ENCODE assay signal across 8 cellular contexts in genomic region chr7:139230774-139231512, GRCh38. TPM values are rescaled to one million over a fixed set of nuclear protein-coding genes. Genes with fewer than 3 reads are reported as not detected.
A peak's percentile ranks its signal among the peaks of the same experiment; 100 is the strongest.
DNase-seq lines count a peak whose midpoint lies in the region; ATAC-seq and TF ChIP-seq lines count a peak whose summit lies in the region.

UBN2 (plus strand) TSS chr7:139231237; CDS start chr7:139231485, 248 bp downstream.

- H3K27me3 ChIP-seq in prostate gland (replicated peaks; ENCODE audit: insufficient read depth), result no peaks in the 10 kb centered on the region

- in situ Hi-C loops in GM13977 (cut with MboI; ENCODE audit: low pct_unique_long_range_greater_than_20kb, low sequenced_read_pairs, unreplicated experiment), result no loop called here

- no peaks in the 10 kb centered on the region for H3K36me3 ChIP-seq in prostate gland
- H3K36me3 ChIP-seq in urinary bladder (ENCODE audit: insufficient read depth), result no peaks in the 10 kb centered on the region

- H3K4me1 Mint-ChIP-seq in T-helper 1 cell treated with Interleukin-12 subunit alpha and Interleukin-12 subunit beta and Interleukin-4 antibody, amounts not matched to agents 30 μg/mL and 1 μg/mL, for 36 hours (ENCODE audit: low read depth), result peaks cover 22% of the 10 kb centered on the region

- peak within 1 kb of the TSS; percentile 98 for H3K4me3 Mint-ChIP-seq in T-helper 1 cell treated with Interleukin-12 subunit alpha and Interleukin-12 subunit beta and Interleukin-4 antibody, amounts not matched to agents 30 μg/mL and 1 μg/mL, for 36 hours

- peak within 1 kb of the TSS; percentile 97 for H3K27ac Mint-ChIP-seq in T-helper 1 cell treated with Interleukin-12 subunit alpha and Interleukin-12 subunit beta and Interleukin-4 antibody, amounts not matched to agents 30 μg/mL and 1 μg/mL, for 36 hours

- intact Hi-C loops in left ventricle myocardium superior (cut with micrococcal nuclease), result loop anchor here (10.0 kb wide), 1 partner anchor 116 kb away; no protein-coding TSS in a partner anchor
- intact Hi-C loops in prostate gland (cut with DNase I), result loop anchor here (5.0 to 10.0 kb wide), 2 partner anchors 99 to 134 kb away; a partner anchor contains a TSS

- H3K4me1 ChIP-seq in prostate gland (replicated peaks) (no peaks in the 10 kb centered on the region), urinary bladder (ENCODE audit: insufficient read depth) (no peaks in the 10 kb centered on the region)

- H3K27ac ChIP-seq in prostate gland, result peak within 1 kb of the TSS; percentile 96 to 98
- H3K27ac ChIP-seq in urinary bladder (ENCODE audit: low read depth), result peak within 1 kb of the TSS; percentile 87

- DNase-seq in GM13977 (ENCODE audit: low spot score) (peak; percentile 99), NCI-H1694 (lab: John Stamatoyannopoulos, UW) (peak; percentile 96), amygdala (lab: John Stamatoyannopoulos, UW) (peak; percentile 78 to 99 (median 94)), left ventricle myocardium superior (peak; percentile 98), prostate gland (ENCODE audit: low spot score) (peak; percentile 94)

- H3K4me3 ChIP-seq in prostate gland (peak within 1 kb of the TSS; percentile 98 to 100), urinary bladder (ENCODE audit: low read depth, low read length) (peak within 1 kb of the TSS; percentile 91)

- H3K9me3 ChIP-seq in prostate gland, result no peaks in the 10 kb centered on the region

- no peaks in the 10 kb centered on the region for H3K9me3 Mint-ChIP-seq in T-helper 1 cell treated with Interleukin-12 subunit alpha and Interleukin-12 subunit beta and Interleukin-4 antibody, amounts not matched to agents 30 μg/mL and 1 μg/mL, for 36 hours

- peak; percentile 93 for ATAC-seq in HG02884 (IDR thresholded peaks at IDR 0.05; ENCODE audit: unreplicated experiment)
- ATAC-seq in left ventricle myocardium superior, result peak; percentile 98

- TF ChIP-seq CTCF in GM13977 (IDR thresholded peaks at IDR 0.05; ENCODE audit: extremely low read depth, insufficient read depth, missing control alignments) (no peak), prostate gland (IDR thresholded peaks at IDR 0.05) (peak in 1 of 4 experiments; percentile 11)

- H3K36me3 Mint-ChIP-seq in T-helper 1 cell treated with Interleukin-12 subunit alpha and Interleukin-12 subunit beta and Interleukin-4 antibody, amounts not matched to agents 30 μg/mL and 1 μg/mL, for 36 hours (ENCODE audit: low read depth), result no peaks in the 10 kb centered on the region

- under 1% methylated on average over 51 of the region's 63 CpGs for WGBS in prostate gland
- under 1% methylated on average over 63 of the region's 63 CpGs for WGBS in urinary bladder

- peak; percentile 90 for TF ChIP-seq POLR2A in prostate gland (IDR thresholded peaks at IDR 0.05)

- peaks cover 36% of the 10 kb centered on the region for H3K27me3 Mint-ChIP-seq in T-helper 1 cell treated with Interleukin-12 subunit alpha and Interleukin-12 subunit beta and Interleukin-4 antibody, amounts not matched to agents 30 μg/mL and 1 μg/mL, for 36 hours (ENCODE audit: low read depth)

RNA-seq across cellular contexts. Expression of gene UBN2, which starts in this region (rescaled TPM):
- 14.1 TPM for total RNA-seq in left ventricle myocardium superior
- 10 to 100 TPM; 13.9 to 25.2 TPM for total RNA-seq in prostate gland
- 28.1 TPM for total RNA-seq in urinary bladder
- 3.1 TPM for polyA plus RNA-seq in urinary bladder

Comparison
In these comparisons a context has a peak if more than half of its experiments do, and no peak if none do; other contexts are left out.
1. Peak in every context shown above with its lines: DNase-seq, ATAC-seq, H3K4me3 ChIP-seq and H3K27ac ChIP-seq.